ENCODE assay signal across 8 cellular contexts in the genomic region with DNA sequence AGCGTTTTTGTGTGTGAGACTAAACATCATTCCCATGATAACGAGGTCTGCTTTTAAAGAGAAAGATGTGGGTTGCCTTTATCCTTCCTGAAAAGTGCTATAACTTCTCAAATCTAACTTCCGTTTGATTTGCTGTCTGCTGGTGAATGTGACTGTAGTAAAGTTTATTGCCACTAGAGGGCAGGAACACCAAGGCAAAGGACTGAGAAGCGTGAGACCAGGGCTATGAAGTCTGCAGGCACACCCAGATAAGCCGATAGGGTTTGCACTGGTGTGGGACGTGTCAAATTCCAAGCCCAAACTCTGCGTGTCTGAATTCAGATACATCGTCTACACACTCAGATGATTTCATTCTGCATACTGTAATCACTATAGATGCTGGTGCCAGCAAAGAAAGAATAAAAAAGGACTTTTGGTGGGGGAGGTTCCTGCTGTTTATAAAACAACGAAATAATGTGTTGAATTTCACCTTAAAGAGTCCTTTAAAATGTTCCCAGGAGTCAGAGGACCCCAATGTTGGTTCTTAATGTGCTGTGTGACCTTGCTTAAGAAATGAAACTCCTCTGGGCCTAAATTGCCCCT.
A peak's percentile ranks its signal among the peaks of the same experiment; 100 is the strongest.
DNase-seq lines count a peak whose midpoint lies in the region; ATAC-seq, FAIRE-seq and TF ChIP-seq lines count a peak whose summit lies in the region.

No MANE protein-coding gene starts in this region.

- TF ChIP-seq EP300 in HepG2 (IDR thresholded peaks at IDR 0.05; ENCODE audit: low read depth in 2 of 2, low read length in 2 of 2) (no peak), HepG2 (CRISPR knock-in tag; IDR thresholded peaks at IDR 0.05; ENCODE audit: borderline replicate concordance) (no peak)

- no peaks in the 10 kb centered on the region for H3K36me3 ChIP-seq in CD4-positive, CD25-positive, alpha-beta regulatory T cell (ENCODE audit: control insufficient read depth, insufficient read depth, low read length)
- H3K36me3 ChIP-seq in colonic mucosa (no peaks in the 10 kb centered on the region), HepG2 (replicated peaks in 1 of 2; ENCODE audit: control insufficient read depth in 1 of 2, insufficient read depth in 2 of 2, low read length in 2 of 2) (no peaks in the 10 kb centered on the region)

- H3K36me3 Mint-ChIP-seq in CD4-positive, CD25-positive, alpha-beta regulatory T cell = peaks cover 7% of the 10 kb centered on the region
- H3K36me3 Mint-ChIP-seq in activated CD4-positive, alpha-beta T cell treated with anti-CD3 and anti-CD28 coated beads for 36 hours (ENCODE audit: low read depth) = no peaks in the 10 kb centered on the region

- H3K9ac ChIP-seq in colonic mucosa (ENCODE audit: low read depth in 2 of 2, low read length in 2 of 2) (no peak overlapping the region), HepG2 (ENCODE audit: insufficient read depth, low read depth, low read length) (no peak overlapping the region)

- no peaks in the 10 kb centered on the region for H3K27me3 Mint-ChIP-seq in CD4-positive, CD25-positive, alpha-beta regulatory T cell
- peaks cover 6% of the 10 kb centered on the region for H3K27me3 Mint-ChIP-seq in activated CD4-positive, alpha-beta T cell treated with anti-CD3 and anti-CD28 coated beads for 36 hours

- no TSS peak for BruUV-seq in HepG2 (replicated peaks; lab: Mats Ljungman, UMichigan)

- TF ChIP-seq CTCF in colonic mucosa (IDR thresholded peaks at IDR 0.05) (peak; percentile 89), HepG2 (CRISPR knock-in tag; IDR thresholded peaks at IDR 0.05) (peak; percentile 92)

- DNase-seq in CD4-positive, CD25-positive, alpha-beta regulatory T cell = peak; percentile 61 to 93 (median 86)
- DNase-seq in GM19239 (ENCODE audit: insufficient read length, low spot score) (peak; percentile 76), NCI-H446 (lab: John Stamatoyannopoulos, UW) (peak; percentile 68 to 88), colonic mucosa (peak; percentile 80), HepG2 (ENCODE audit: low spot score) (peak; percentile 76)
- DNase-seq in activated CD4-positive, alpha-beta T cell treated with anti-CD3 and anti-CD28 coated beads for 36 hours = peak; percentile 76
- DNase-seq in stimulated activated CD8-positive, alpha-beta memory T cell treated with anti-CD3 and anti-CD28 coated beads, Interleukin-12 subunit alpha, Interleukin-12 subunit beta, amount 100 ng/mL, for 24 hours (ENCODE audit: extremely low read depth) = peak; percentile 27

- peak overlapping the region; percentile 44 for H3K4me2 ChIP-seq in HepG2 (ENCODE audit: low read depth, low read length)

- H3K4me1 ChIP-seq in CD4-positive, CD25-positive, alpha-beta regulatory T cell (ENCODE audit: control insufficient read depth, insufficient read depth, low read length, poor library complexity, severe bottlenecking) = peaks cover 41% of the 10 kb centered on the region
- H3K4me1 ChIP-seq in colonic mucosa = no peaks in the 10 kb centered on the region
- peaks cover 52% of the 10 kb centered on the region for H3K4me1 ChIP-seq in HepG2 (ENCODE audit: insufficient read depth, low read length)

- H3K4me3 Mint-ChIP-seq in CD4-positive, CD25-positive, alpha-beta regulatory T cell = peak overlapping the region; percentile 2 to 66 (median 28)
- no peak overlapping the region for H3K4me3 Mint-ChIP-seq in activated CD4-positive, alpha-beta T cell treated with anti-CD3 and anti-CD28 coated beads for 36 hours

- no peak for TF ChIP-seq POLR2A in HepG2 (IDR thresholded peaks at IDR 0.05; ENCODE audit: insufficient read depth in 1 of 2, low read depth in 2 of 2, low read length in 2 of 2)

- POLR2A ChIA-PET in activated CD4-positive, alpha-beta T cell treated with anti-CD3 and anti-CD28 coated beads for 36 hours (lab: Charles Lee) = no interaction called here
- POLR2A ChIA-PET in HepG2 (lab: Yijun Ruan, JAX) = interaction anchor here (1.8 kb wide), 1 partner anchor 42 kb away, joined by 9 read pairs; no protein-coding TSS in a partner anchor

- no peaks in the 10 kb centered on the region for H3K27me3 ChIP-seq in CD4-positive, CD25-positive, alpha-beta regulatory T cell (ENCODE audit: control insufficient read depth, insufficient read depth, low read length)
- no peaks in the 10 kb centered on the region for H3K27me3 ChIP-seq in colonic mucosa
- H3K27me3 ChIP-seq in HepG2 (ENCODE audit: control insufficient read depth in 1 of 2, insufficient read depth in 2 of 2, low read length in 2 of 2) = no peaks in the 10 kb centered on the region; a peak in 1 of 5 replicates

- no peaks in the 10 kb centered on the region for H3K9me3 Mint-ChIP-seq in CD4-positive, CD25-positive, alpha-beta regulatory T cell
- H3K9me3 Mint-ChIP-seq in activated CD4-positive, alpha-beta T cell treated with anti-CD3 and anti-CD28 coated beads for 36 hours (ENCODE audit: low read depth) = no peaks in the 10 kb centered on the region

- peak overlapping the region; percentile 38 for H3K4me3 ChIP-seq in CD4-positive, CD25-positive, alpha-beta regulatory T cell (ENCODE audit: low read depth, low read length)
- H3K4me3 ChIP-seq in colonic mucosa (no peak overlapping the region), HepG2 (replicated peaks in 1 of 3; ENCODE audit: insufficient read depth in 1 of 3, low read depth in 2 of 3, low read length in 3 of 3) (no peak overlapping the region)

- no peaks in the 10 kb centered on the region for H3K79me2 ChIP-seq in HepG2 (ENCODE audit: insufficient read depth, low read length)

- peak overlapping the region; percentile 87 to 98 (median 98) for H3K27ac Mint-ChIP-seq in CD4-positive, CD25-positive, alpha-beta regulatory T cell
- peak overlapping the region; percentile 82 for H3K27ac Mint-ChIP-seq in activated CD4-positive, alpha-beta T cell treated with anti-CD3 and anti-CD28 coated beads for 36 hours

- TF ChIP-seq RAD21 in HepG2 (CRISPR knock-in tag; IDR thresholded peaks at IDR 0.05) = peak; percentile 88

- FAIRE-seq in GM19239 (lab: Jason Lieb, UNC) (peak; percentile 97), HepG2 (lab: Jason Lieb, UNC) (peak; percentile 95)

- intact Hi-C loops in activated CD4-positive, alpha-beta T cell treated with anti-CD3 and anti-CD28 coated beads for 36 hours (cut with DNase I, micrococcal nuclease) = loop anchor here (1.0 to 10.0 kb wide), 5 partner anchors 70 to 1036 kb away; a partner anchor contains a TSS
- intact Hi-C loops in colonic mucosa (cut with DNase I) (loop anchor here (5.0 to 10.0 kb wide), 3 partner anchors 57 to 286 kb away; no protein-coding TSS in a partner anchor), HepG2 (cut with micrococcal nuclease; ENCODE audit: unreplicated experiment) (loop anchor here (1.0 to 2.0 kb wide), 3 partner anchors 42 to 278 kb away; no protein-coding TSS in a partner anchor)

- in situ Hi-C loops in HepG2 (cut with HindIII; ENCODE audit: extremely low pct_ligation_motif_present, low pct_unique_long_range_greater_than_20kb) = loop anchor here (25.0 kb wide), 1 partner anchor 278 kb away; no protein-coding TSS in a partner anchor

- H3K4me1 Mint-ChIP-seq in CD4-positive, CD25-positive, alpha-beta regulatory T cell = peaks cover 14 to 56% (median 28%) of the 10 kb centered on the region in 4 donors
- H3K4me1 Mint-ChIP-seq in activated CD4-positive, alpha-beta T cell treated with anti-CD3 and anti-CD28 coated beads for 36 hours = peaks cover 45% of the 10 kb centered on the region

- peak; percentile 80 for ATAC-seq in CD4-positive, CD25-positive, alpha-beta regulatory T cell (ENCODE audit: low read depth in 2 of 2)
- ATAC-seq in HG03280 (IDR thresholded peaks at IDR 0.05; ENCODE audit: unreplicated experiment) = peak; percentile 77
- ATAC-seq in activated CD4-positive, alpha-beta T cell treated with anti-CD3 and anti-CD28 coated beads for 36 hours = peak; percentile 73
- ATAC-seq in HepG2 = peak; percentile 89

- peak overlapping the region; percentile 39 for H2AFZ ChIP-seq in HepG2 (ENCODE audit: low read length)

- no peaks in the 10 kb centered on the region for H3K9me3 ChIP-seq in CD4-positive, CD25-positive, alpha-beta regulatory T cell (ENCODE audit: control insufficient read depth in 2 of 2, low read length in 2 of 2)
- H3K9me3 ChIP-seq in colonic mucosa = no peaks in the 10 kb centered on the region
- H3K9me3 ChIP-seq in HepG2 (ENCODE audit: low read length) = no peaks in the 10 kb centered on the region

- peak overlapping the region; percentile 90 for H3K27ac ChIP-seq in CD4-positive, CD25-positive, alpha-beta regulatory T cell (ENCODE audit: insufficient read depth, low read length, poor library complexity, severe bottlenecking)
- H3K27ac ChIP-seq in colonic mucosa = no peak overlapping the region
- no peak overlapping the region for H3K27ac ChIP-seq in HepG2 (ENCODE audit: extremely low read length, insufficient read depth, low read length)

- CTCF ChIA-PET in activated CD4-positive, alpha-beta T cell treated with anti-CD3 and anti-CD28 coated beads for 36 hours (lab: Charles Lee) = interaction anchor here (0.7 to 4.0 kb wide), 15 partner anchors 12 to 238 kb away, joined by 3 to 100 read pairs (median 4); a partner anchor contains a TSS
- CTCF ChIA-PET in HepG2 (lab: Yijun Ruan, JAX; ENCODE audit: low intra/inter-chr PET ratio, low total read pairs) = interaction anchor here (2.3 kb wide), 1 partner anchor 70 kb away, joined by 19 read pairs; no protein-coding TSS in a partner anchor

- 8% methylated on average over 9 of the region's 9 CpGs for WGBS in HepG2 (ENCODE audit: low lambda C conversion rate)

- H4K20me1 ChIP-seq in HepG2 (ENCODE audit: insufficient read depth, low read length) = no peaks in the 10 kb centered on the region

TF ChIP-seq in HepG2, 621 proteins besides CTCF, POLR2A, EP300 and RAD21 (continues in another document):
- TF ChIP-seq ZSCAN31 (CRISPR knock-in tag; IDR thresholded peaks at IDR 0.05; ENCODE audit: low read depth) = no peak
- TF ChIP-seq GABPB1 (CRISPR knock-in tag; IDR thresholded peaks at IDR 0.05) = 0 out of 2 replicates have a peak, but pooled peaks have one; percentile 13
- TF ChIP-seq SOX6 (IDR thresholded peaks at IDR 0.05) = no peak
- TF ChIP-seq SOX6 (CRISPR knock-in tag; IDR thresholded peaks at IDR 0.05) = peak; percentile 37; the same call in 1 of the 2 replicates
- 0 out of 2 replicates have a peak, but pooled peaks have one; percentile 47 for TF ChIP-seq REPIN1 (CRISPR knock-in tag; IDR thresholded peaks at IDR 0.05; ENCODE audit: borderline replicate concordance, low read depth)
- TF ChIP-seq U2AF2 (IDR thresholded peaks at IDR 0.05; ENCODE audit: low read depth, low read length) = no peak
- TF ChIP-seq ZNF263 (CRISPR knock-in tag; IDR thresholded peaks at IDR 0.05) = no peak
- TF ChIP-seq LCORL (IDR thresholded peaks at IDR 0.05) = no peak
- 0 out of 2 replicates have a peak, but pooled peaks have one; percentile 33 for TF ChIP-seq LCORL (CRISPR knock-in tag; IDR thresholded peaks at IDR 0.05)
- TF ChIP-seq GATAD2A (CRISPR knock-in tag; IDR thresholded peaks at IDR 0.05) = 0 out of 2 replicates have a peak, but pooled peaks have one; percentile 28
- 0 out of 2 replicates have a peak, but pooled peaks have one; percentile 17 for TF ChIP-seq FOSL2 (CRISPR knock-in tag; IDR thresholded peaks at IDR 0.05)
- no peak for TF ChIP-seq ZNF143 (CRISPR knock-in tag; IDR thresholded peaks at IDR 0.05)
- no peak for TF ChIP-seq NFE2L2 (IDR thresholded peaks at IDR 0.05; ENCODE audit: low read length)
- TF ChIP-seq KLF9 (CRISPR knock-in tag; IDR thresholded peaks at IDR 0.05; ENCODE audit: low read depth) = 0 out of 2 replicates have a peak, but pooled peaks have one; percentile 42

Comparison
In these comparisons a context has a peak if more than half of its experiments do, and no peak if none do; other contexts are left out.
1. DNase-seq: peak in every context shown above with its lines; median percentile 86 in CD4-positive, CD25-positive, alpha-beta regulatory T cell; 80 in colonic mucosa; 78 in NCI-H446; 76 in GM19239; 76 in activated CD4-positive, alpha-beta T cell treated with anti-CD3 and anti-CD28 coated beads for 36 hours; 76 in HepG2; 27 in stimulated activated CD8-positive, alpha-beta memory T cell treated with anti-CD3 and anti-CD28 coated beads, Interleukin-12 subunit alpha, Interleukin-12 subunit beta, amount 100 ng/mL, for 24 hours.